ENCODE assay signal across 9 cellular contexts in genomic region chr13:21074601-21075302, GRCh38. TPM values are rescaled to one million over a fixed set of nuclear protein-coding genes. Genes with fewer than 3 reads are reported as not detected.
DNase-seq lines count a peak whose midpoint lies in the region; ATAC-seq, FAIRE-seq and TF ChIP-seq lines count a peak whose summit lies in the region.
"Had no signal": no experiment of that assay in that cellular context is flagged by ENCODE, and none has a peak within 500 bp of the region (broad histone marks: within the 10 kb centered on the region; RNA-seq: fewer than 3 reads in every experiment).

No MANE protein-coding gene starts in this region.

- no peaks in the 10 kb centered on the region for H3K27me3 ChIP-seq in HL-60 (ENCODE audit: insufficient read depth, poor library complexity, severe bottlenecking)
- H3K27me3 ChIP-seq in iPS-20b (ENCODE audit: insufficient read depth, low read length): 0 out of 2 replicates have a peak, but pooled peaks cover 5% of the 10 kb centered on the region

- intact Hi-C loops in activated T-helper 1 cell treated with anti-CD3 and anti-CD28 coated beads, Interleukin-12 subunit alpha, Interleukin-12 subunit beta, Interleukin-2, Interleukin-4 antibody, amounts not matched to agents 30 ng/mL and 10 ng/mL and 1 ng/mL, durations not matched to agents 14 hours and 24 hours and 36 hours (cut with micrococcal nuclease): loop anchor here (10.0 kb wide), 1 partner anchor 130 kb away; no protein-coding TSS in a partner anchor

- H3K4me3 ChIP-seq in HL-60 (replicated peaks; ENCODE audit: insufficient read depth, low read length) (no peak overlapping the region), iPS-20b (ENCODE audit: low read length) (peak overlapping the region; percentile 75)

- no peak for TF ChIP-seq CTCF in HL-60 (IDR thresholded peaks at IDR 0.05; ENCODE audit: insufficient read depth, low read length)

- peak overlapping the region; percentile 76; the same call in 1 of the 2 replicates for H3K9ac ChIP-seq in iPS-20b (ENCODE audit: low read depth, low read length)

- peak overlapping the region; percentile 68 for H3K4me3 Mint-ChIP-seq in activated T-helper 1 cell treated with anti-CD3 and anti-CD28 coated beads, Interleukin-12 subunit alpha, Interleukin-12 subunit beta, Interleukin-2, Interleukin-4 antibody, amounts not matched to agents 30 ng/mL and 10 ng/mL and 1 ng/mL, durations not matched to agents 14 hours and 24 hours and 36 hours

- H3K27ac ChIP-seq in HL-60 (replicated peaks) (peak overlapping the region; percentile 23), iPS-20b (ENCODE audit: low read length) (no peak overlapping the region)

- peaks cover 14% of the 10 kb centered on the region for H3K4me1 Mint-ChIP-seq in activated T-helper 1 cell treated with anti-CD3 and anti-CD28 coated beads, Interleukin-12 subunit alpha, Interleukin-12 subunit beta, Interleukin-2, Interleukin-4 antibody, amounts not matched to agents 30 ng/mL and 10 ng/mL and 1 ng/mL, durations not matched to agents 14 hours and 24 hours and 36 hours (ENCODE audit: low read depth)

- no peaks in the 10 kb centered on the region for H3K9me3 Mint-ChIP-seq in activated T-helper 1 cell treated with anti-CD3 and anti-CD28 coated beads, Interleukin-12 subunit alpha, Interleukin-12 subunit beta, Interleukin-2, Interleukin-4 antibody, amounts not matched to agents 30 ng/mL and 10 ng/mL and 1 ng/mL, durations not matched to agents 14 hours and 24 hours and 36 hours

- FAIRE-seq in GM12892 (lab: Jason Lieb, UNC): no peak
- FAIRE-seq: colon had no signal

- H3K27ac Mint-ChIP-seq in activated T-helper 1 cell treated with anti-CD3 and anti-CD28 coated beads, Interleukin-12 subunit alpha, Interleukin-12 subunit beta, Interleukin-2, Interleukin-4 antibody, amounts not matched to agents 30 ng/mL and 10 ng/mL and 1 ng/mL, durations not matched to agents 14 hours and 24 hours and 36 hours: peak overlapping the region; percentile 56

- H3K4me1 ChIP-seq in iPS-20b (ENCODE audit: insufficient read depth, low read length): peaks cover 6% of the 10 kb centered on the region; the same call in 1 of the 2 replicates

- peak in 1 of 2 experiments; percentile 47 for DNase-seq in HL-60 (ENCODE audit: low read depth in 1 of 2, low spot score in 1 of 2)
- DNase-seq in activated T-helper 1 cell treated with anti-CD3 and anti-CD28 coated beads, Interleukin-12 subunit alpha, Interleukin-12 subunit beta, Interleukin-2, Interleukin-4 antibody, amounts not matched to agents 30 ng/mL and 10 ng/mL and 1 ng/mL, durations not matched to agents 14 hours and 24 hours and 36 hours (ENCODE audit: low spot score): peak; percentile 26
- DNase-seq in stimulated activated naive CD8-positive, alpha-beta T cell treated with anti-CD3 and anti-CD28 coated beads, Interleukin-15, Interleukin-2, amounts not matched to agents 100 U/mL and 50 U/mL, for 24 hours: peak; percentile 59
- DNase-seq in islet precursor cell: no peak
- DNase-seq in GM12892 (ENCODE audit: insufficient read length): no peak
- no peak for DNase-seq in erythroblast (lab: John Stamatoyannopoulos, UW)
- no peak for DNase-seq in DMS53 treated with DMSO at 0.1 percent for 48 hours (lab: John Stamatoyannopoulos, UW; ENCODE audit: unreplicated experiment)

- H3K9me3 ChIP-seq in iPS-20b (ENCODE audit: insufficient read depth, low read depth, low read length): no peaks in the 10 kb centered on the region

- H3K36me3 ChIP-seq in iPS-20b (ENCODE audit: insufficient read depth, low read depth, low read length): no peaks in the 10 kb centered on the region

- peak; percentile 73 for ATAC-seq in stimulated activated naive CD8-positive, alpha-beta T cell treated with anti-CD3 and anti-CD28 coated beads, Interleukin-15, Interleukin-2, amounts not matched to agents 100 U/mL and 50 U/mL, for 24 hours

- H3K36me3 Mint-ChIP-seq in activated T-helper 1 cell treated with anti-CD3 and anti-CD28 coated beads, Interleukin-12 subunit alpha, Interleukin-12 subunit beta, Interleukin-2, Interleukin-4 antibody, amounts not matched to agents 30 ng/mL and 10 ng/mL and 1 ng/mL, durations not matched to agents 14 hours and 24 hours and 36 hours (ENCODE audit: low read depth): peaks cover 1% of the 10 kb centered on the region

- H3K27me3 Mint-ChIP-seq in activated T-helper 1 cell treated with anti-CD3 and anti-CD28 coated beads, Interleukin-12 subunit alpha, Interleukin-12 subunit beta, Interleukin-2, Interleukin-4 antibody, amounts not matched to agents 30 ng/mL and 10 ng/mL and 1 ng/mL, durations not matched to agents 14 hours and 24 hours and 36 hours (ENCODE audit: insufficient read depth): peaks cover 9% of the 10 kb centered on the region

- no peak for TF ChIP-seq POLR2A in GM12892 (IDR thresholded peaks at IDR 0.05; ENCODE audit: low read depth, low read length)
- TF ChIP-seq POLR2A in erythroblast (IDR thresholded peaks at IDR 0.05; ENCODE audit: low read length): no peak

RNA-seq across cellular contexts. Expression of gene LATS2, which starts 13.4 kb away (rescaled TPM):
- total RNA-seq in activated T-helper 1 cell treated with anti-CD3 and anti-CD28 coated beads, Interleukin-12 subunit alpha, Interleukin-12 subunit beta, Interleukin-2, Interleukin-4 antibody, amounts not matched to agents 30 ng/mL and 10 ng/mL and 1 ng/mL, durations not matched to agents 14 hours and 24 hours and 36 hours: 2.2 and 2.5 TPM in 2 replicates
- 2.0 TPM for polyA plus RNA-seq in GM12892 (2012; ENCODE audit: missing spikeins)

Comparison
In these comparisons a context has a peak if more than half of its experiments do, and no peak if none do; other contexts are left out.
1. DNase-seq: peak in activated T-helper 1 cell treated with anti-CD3 and anti-CD28 coated beads, Interleukin-12 subunit alpha, Interleukin-12 subunit beta, Interleukin-2, Interleukin-4 antibody, amounts not matched to agents 30 ng/mL and 10 ng/mL and 1 ng/mL, durations not matched to agents 14 hours and 24 hours and 36 hours (single experiment) and stimulated activated naive CD8-positive, alpha-beta T cell treated with anti-CD3 and anti-CD28 coated beads, Interleukin-15, Interleukin-2, amounts not matched to agents 100 U/mL and 50 U/mL, for 24 hours (single experiment); none in islet precursor cell (single experiment), GM12892 (single experiment), erythroblast (0 of 2) and DMS53 treated with DMSO at 0.1 percent for 48 hours (single experiment).